In the genomic region with DNA sequence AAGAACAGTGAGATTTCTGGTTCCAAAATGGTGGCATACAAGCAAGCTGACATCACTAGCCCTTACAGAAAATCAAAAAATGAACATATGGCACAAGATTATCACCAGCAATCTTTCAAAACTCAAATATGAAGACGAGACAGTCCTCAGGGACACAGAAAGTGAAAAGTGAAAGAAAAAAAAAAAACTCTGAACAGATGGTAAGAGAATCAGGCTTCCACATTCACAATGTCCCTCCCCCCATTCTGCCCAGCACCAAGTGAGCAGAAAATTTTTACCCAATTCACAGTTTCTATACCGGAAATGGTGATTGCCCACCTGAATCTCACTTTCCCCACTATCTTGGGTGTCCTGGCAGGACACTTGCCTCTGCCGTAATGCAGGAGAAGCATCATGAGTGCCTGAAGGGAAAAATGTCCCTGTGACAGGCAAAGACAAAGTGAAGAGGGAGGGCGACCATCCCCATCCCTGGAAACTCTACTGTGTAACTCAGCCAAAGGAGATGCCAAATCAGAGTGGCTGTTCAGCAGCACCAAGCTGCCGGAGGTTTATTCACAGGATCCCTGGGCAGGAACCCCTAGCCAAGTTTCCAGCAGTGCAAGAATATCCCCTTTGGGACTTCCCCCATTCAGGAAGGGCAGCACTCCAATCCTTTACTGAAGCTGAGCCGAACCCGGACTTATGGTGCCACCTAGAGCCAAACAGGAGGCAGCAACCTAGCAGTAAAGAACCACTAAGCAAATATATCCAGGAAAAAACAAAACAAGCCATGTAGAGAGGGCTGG, we compare ENCODE assay signal across 2 cellular contexts.
TF ChIP-seq lines count a peak whose summit lies in the region.

No MANE protein-coding gene starts in this region.

TF ChIP-seq in SK-N-SH, 30 proteins besides CTCF, POLR2A, EP300 and RAD21 (continued from another document):
- TF ChIP-seq, protein P1, sequence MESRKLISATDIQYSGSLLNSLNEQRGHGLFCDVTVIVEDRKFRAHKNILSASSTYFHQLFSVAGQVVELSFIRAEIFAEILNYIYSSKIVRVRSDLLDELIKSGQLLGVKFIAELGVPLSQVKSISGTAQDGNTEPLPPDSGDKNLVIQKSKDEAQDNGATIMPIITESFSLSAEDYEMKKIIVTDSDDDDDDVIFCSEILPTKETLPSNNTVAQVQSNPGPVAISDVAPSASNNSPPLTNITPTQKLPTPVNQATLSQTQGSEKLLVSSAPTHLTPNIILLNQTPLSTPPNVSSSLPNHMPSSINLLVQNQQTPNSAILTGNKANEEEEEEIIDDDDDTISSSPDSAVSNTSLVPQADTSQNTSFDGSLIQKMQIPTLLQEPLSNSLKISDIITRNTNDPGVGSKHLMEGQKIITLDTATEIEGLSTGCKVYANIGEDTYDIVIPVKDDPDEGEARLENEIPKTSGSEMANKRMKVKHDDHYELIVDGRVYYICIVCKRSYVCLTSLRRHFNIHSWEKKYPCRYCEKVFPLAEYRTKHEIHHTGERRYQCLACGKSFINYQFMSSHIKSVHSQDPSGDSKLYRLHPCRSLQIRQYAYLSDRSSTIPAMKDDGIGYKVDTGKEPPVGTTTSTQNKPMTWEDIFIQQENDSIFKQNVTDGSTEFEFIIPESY (IDR thresholded peaks at IDR 0.05; ENCODE audit: borderline replicate concordance, low read depth), result no peak
- TF ChIP-seq, protein P2, sequence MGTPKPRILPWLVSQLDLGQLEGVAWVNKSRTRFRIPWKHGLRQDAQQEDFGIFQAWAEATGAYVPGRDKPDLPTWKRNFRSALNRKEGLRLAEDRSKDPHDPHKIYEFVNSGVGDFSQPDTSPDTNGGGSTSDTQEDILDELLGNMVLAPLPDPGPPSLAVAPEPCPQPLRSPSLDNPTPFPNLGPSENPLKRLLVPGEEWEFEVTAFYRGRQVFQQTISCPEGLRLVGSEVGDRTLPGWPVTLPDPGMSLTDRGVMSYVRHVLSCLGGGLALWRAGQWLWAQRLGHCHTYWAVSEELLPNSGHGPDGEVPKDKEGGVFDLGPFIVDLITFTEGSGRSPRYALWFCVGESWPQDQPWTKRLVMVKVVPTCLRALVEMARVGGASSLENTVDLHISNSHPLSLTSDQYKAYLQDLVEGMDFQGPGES (IDR thresholded peaks at IDR 0.05; ENCODE audit: low read depth, low read length), result no peak
- TF ChIP-seq RFX5 (IDR thresholded peaks at IDR 0.05; ENCODE audit: low read length) (no peak), RCOR1 (IDR thresholded peaks at IDR 0.05; ENCODE audit: low read length) (no peak), FOXJ3 (CRISPR knock-in tag; IDR thresholded peaks at IDR 0.05) (no peak), EZH2phosphoT487 (IDR thresholded peaks at IDR 0.05; ENCODE audit: borderline replicate concordance, low read depth) (no peak), TEAD4 (IDR thresholded peaks at IDR 0.05; ENCODE audit: borderline replicate concordance, insufficient read depth) (no peak), USF2 (IDR thresholded peaks at IDR 0.05; ENCODE audit: borderline replicate concordance, low read depth, low read length) (no peak), CHD2 (IDR thresholded peaks at IDR 0.05; ENCODE audit: low read length, partially characterized antibody) (no peak), MXI1 (IDR thresholded peaks at IDR 0.05; ENCODE audit: low read depth, low read length) (no peak)

TF ChIP-seq in SK-N-SH treated with all-trans-retinoic acid at 6 μM for 48 hours, 23 proteins besides CTCF, POLR2A, EP300 and RAD21 (continued from another document):
- TF ChIP-seq, protein P3, sequence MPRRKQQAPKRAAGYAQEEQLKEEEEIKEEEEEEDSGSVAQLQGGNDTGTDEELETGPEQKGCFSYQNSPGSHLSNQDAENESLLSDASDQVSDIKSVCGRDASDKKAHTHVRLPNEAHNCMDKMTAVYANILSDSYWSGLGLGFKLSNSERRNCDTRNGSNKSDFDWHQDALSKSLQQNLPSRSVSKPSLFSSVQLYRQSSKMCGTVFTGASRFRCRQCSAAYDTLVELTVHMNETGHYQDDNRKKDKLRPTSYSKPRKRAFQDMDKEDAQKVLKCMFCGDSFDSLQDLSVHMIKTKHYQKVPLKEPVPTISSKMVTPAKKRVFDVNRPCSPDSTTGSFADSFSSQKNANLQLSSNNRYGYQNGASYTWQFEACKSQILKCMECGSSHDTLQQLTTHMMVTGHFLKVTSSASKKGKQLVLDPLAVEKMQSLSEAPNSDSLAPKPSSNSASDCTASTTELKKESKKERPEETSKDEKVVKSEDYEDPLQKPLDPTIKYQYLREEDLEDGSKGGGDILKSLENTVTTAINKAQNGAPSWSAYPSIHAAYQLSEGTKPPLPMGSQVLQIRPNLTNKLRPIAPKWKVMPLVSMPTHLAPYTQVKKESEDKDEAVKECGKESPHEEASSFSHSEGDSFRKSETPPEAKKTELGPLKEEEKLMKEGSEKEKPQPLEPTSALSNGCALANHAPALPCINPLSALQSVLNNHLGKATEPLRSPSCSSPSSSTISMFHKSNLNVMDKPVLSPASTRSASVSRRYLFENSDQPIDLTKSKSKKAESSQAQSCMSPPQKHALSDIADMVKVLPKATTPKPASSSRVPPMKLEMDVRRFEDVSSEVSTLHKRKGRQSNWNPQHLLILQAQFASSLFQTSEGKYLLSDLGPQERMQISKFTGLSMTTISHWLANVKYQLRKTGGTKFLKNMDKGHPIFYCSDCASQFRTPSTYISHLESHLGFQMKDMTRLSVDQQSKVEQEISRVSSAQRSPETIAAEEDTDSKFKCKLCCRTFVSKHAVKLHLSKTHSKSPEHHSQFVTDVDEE (CRISPR knock-in tag; IDR thresholded peaks at IDR 0.05), result no peak
- no peak for TF ChIP-seq POU6F1 (CRISPR knock-in tag; IDR thresholded peaks at IDR 0.05; ENCODE audit: borderline replicate concordance, low read depth)
